In genomic region chr6:110179406-110180227, GRCh38 we compare ENCODE assay signal across 8 cellular contexts. TPM values are rescaled to one million over a fixed set of nuclear protein-coding genes. Genes with fewer than 3 reads are reported as not detected.
A peak's percentile ranks its signal among the peaks of the same experiment; 100 is the strongest.
DNase-seq lines count a peak whose midpoint lies in the region; ATAC-seq and TF ChIP-seq lines count a peak whose summit lies in the region.

WASF1 (minus strand) TSS chr6:110179670; CDS start chr6:110127601, 52,069 bp downstream.

- peaks cover 43% of the 10 kb centered on the region for H3K4me1 ChIP-seq in BLaER1
- peaks cover 22 to 41% of the 10 kb centered on the region in 2 donors for H3K4me1 ChIP-seq in left lung

- ATAC-seq in GM19395 (IDR thresholded peaks at IDR 0.05; ENCODE audit: unreplicated experiment) (peak; percentile 92), HG03558 (IDR thresholded peaks at IDR 0.05; ENCODE audit: extremely low read depth, unreplicated experiment) (peak; percentile 78), left lung (peak; percentile 98)

- peak; percentile 98 for DNase-seq in NCI-H748 (lab: John Stamatoyannopoulos, UW; ENCODE audit: unreplicated experiment)
- DNase-seq in activated CD4-positive, alpha-beta T cell treated with anti-CD3 and anti-CD28 coated beads, Interleukin-2, amount 50 U/mL, for 24 hours (ENCODE audit: low read depth in 1 of 2, low spot score in 1 of 2), result peak; percentile 79 to 88
- DNase-seq in dermis blood vessel endothelial cell, result peak; percentile 98
- DNase-seq in left lung, result peak; percentile 95 to 96
- peak; percentile 86 for DNase-seq in stimulated activated CD4-positive, alpha-beta T cell treated with anti-CD3 and anti-CD28 coated beads, Interleukin-2, amount 100 ng/mL, for 4 hours (ENCODE audit: low read depth)

- H3K9me3 ChIP-seq in BLaER1 (no peaks in the 10 kb centered on the region), left lung (no peaks in the 10 kb centered on the region)

- H3K27ac ChIP-seq in BLaER1 (peak within 1 kb of the TSS; percentile 100), left lung (peak within 1 kb of the TSS; percentile 80 to 87)

- peak within 1 kb of the TSS; percentile 99 for H3K9ac ChIP-seq in BLaER1

- H3K27me3 ChIP-seq in BLaER1, result no peaks in the 10 kb centered on the region
- H3K27me3 ChIP-seq in left lung, result peaks cover 14 to 42% of the 10 kb centered on the region in 2 donors

- H3K36me3 ChIP-seq in BLaER1 (peaks cover 15% of the 10 kb centered on the region; the same call in 1 of the 2 replicates), left lung (no peaks in the 10 kb centered on the region)

- H3K4me2 ChIP-seq in BLaER1, result peak within 1 kb of the TSS; percentile 90

- intact Hi-C loops in left lung (cut with DNase I), result no loop called here

- no peak for TF ChIP-seq CTCF in left lung (IDR thresholded peaks at IDR 0.05)

- peaks cover 76% of the 10 kb centered on the region for H4K20me1 ChIP-seq in BLaER1

- H3K4me3 ChIP-seq in BLaER1, result peak within 1 kb of the TSS; percentile 91
- H3K4me3 ChIP-seq in left lung, result peak within 1 kb of the TSS; percentile 75 to 89

RNA-seq across cellular contexts. Expression of gene WASF1, which starts in this region (rescaled TPM):
- total RNA-seq in dermis blood vessel endothelial cell, result 11.4 and 22.0 TPM in 2 replicates
- total RNA-seq in left lung, result 1 to 10 TPM; 5.5 to 6.3 TPM

Comparison
In these comparisons a context has a peak if more than half of its experiments do, and no peak if none do; other contexts are left out.
1. Peak in every context shown above with its lines: DNase-seq, ATAC-seq, H3K4me3 ChIP-seq and H3K27ac ChIP-seq.